16 cellular contexts compared by ENCODE assay signal in the genomic region with DNA sequence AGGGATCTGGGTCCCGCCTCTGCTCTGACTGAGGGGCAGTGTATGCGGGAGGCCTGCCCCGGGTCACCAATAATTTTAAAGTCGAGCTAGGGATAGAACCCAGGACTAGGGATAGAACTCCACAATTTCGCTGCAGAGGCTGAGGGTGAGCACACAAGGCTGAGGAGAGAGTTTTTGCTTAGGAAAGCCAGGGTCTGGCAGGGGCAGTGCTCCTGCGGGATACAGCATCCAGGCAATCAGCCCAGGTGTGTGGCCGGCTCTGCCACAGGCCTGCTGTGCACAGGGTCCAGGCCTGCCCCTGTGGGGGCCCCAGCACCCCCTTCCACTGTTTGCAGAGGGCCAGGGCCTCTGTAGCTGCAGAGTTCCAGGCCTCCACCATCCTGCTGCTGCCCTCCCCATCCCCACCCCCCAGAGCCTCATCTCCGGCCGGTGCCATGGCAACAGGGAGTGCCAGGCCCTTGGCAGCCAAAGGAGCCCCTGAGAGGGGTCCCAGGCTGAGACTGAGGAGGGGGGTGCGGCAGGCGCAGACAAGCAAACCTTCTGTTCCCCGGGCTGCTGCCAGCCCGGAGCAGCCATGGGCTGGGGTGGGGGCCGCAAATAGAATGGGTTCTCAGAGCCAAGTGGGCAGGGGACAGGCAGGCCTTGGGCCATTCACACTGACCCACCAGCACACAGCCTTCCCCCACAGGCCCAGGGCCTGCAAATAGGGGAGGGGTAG. TPM values are rescaled to one million over a fixed set of nuclear protein-coding genes. Genes with fewer than 3 reads are reported as not detected.
DNase-seq lines count a peak whose midpoint lies in the region; ATAC-seq and TF ChIP-seq lines count a peak whose summit lies in the region.
"Had no signal": no experiment of that assay in that cellular context is flagged by ENCODE, and none has a peak within 500 bp of the region (broad histone marks: within the 10 kb centered on the region; RNA-seq: fewer than 3 reads in every experiment).

No MANE protein-coding gene starts in this region.

- TF ChIP-seq CTCF in PC-3 (conservative IDR thresholded peaks at IDR 0.05; ENCODE audit: low read depth, low read length), result no peak

- WGBS in mesendoderm (ENCODE audit: extremely low coverage, insufficient coverage, low lambda C conversion rate), result no CpG with 5 or more reads among the region's 14 CpGs

- H3K9me3 ChIP-seq in subcutaneous abdominal adipose tissue (ENCODE audit: control insufficient read depth in 5 of 5, low read length in 5 of 5) (no peaks in the 10 kb centered on the region), PC-3 (ENCODE audit: low read length) (no peaks in the 10 kb centered on the region)
- H3K9me3 ChIP-seq: SJCRH30 had no signal

- H3K27me3 ChIP-seq in mesendoderm (ENCODE audit: insufficient read depth, low read length, poor library complexity) (no peaks in the 10 kb centered on the region), subcutaneous abdominal adipose tissue (ENCODE audit: control insufficient read depth in 5 of 5, insufficient read depth in 4 of 5, low read length in 5 of 5) (peaks cover 0 to 19% (median 3%) of the 10 kb centered on the region in 5 donors), PC-3 (ENCODE audit: low read length) (no peaks in the 10 kb centered on the region)
- H3K27me3 ChIP-seq: SJCRH30 had no signal

- CTCF ChIA-PET in PC-3 (lab: Charles Lee), result no interaction called here

- peak; percentile 15 for DNase-seq in NCI-H1694 (lab: John Stamatoyannopoulos, UW)
- DNase-seq in mesendoderm, result no peak
- DNase-seq in PC-3, result no peak
- no peak for DNase-seq in SHP77 treated with DMSO at 0.1 percent for 48 hours (lab: John Stamatoyannopoulos, UW)
- no peak for DNase-seq in NCI-H2081 (lab: John Stamatoyannopoulos, UW)
- DNase-seq: activated CD8-positive, alpha-beta memory T cell treated with anti-CD3 and anti-CD28 coated beads, Interleukin-2, amount 10 ng/mL, durations not matched to agents 7 days and 5 days; HCEC 1CT; NCI-H1105; occipital lobe; SJCRH30; stimulated activated CD4-positive, alpha-beta T cell treated with anti-CD3 and anti-CD28 coated beads, Interleukin-1b, Interleukin-23, amount 100 ng/mL, for 48 hours had no signal

- H3K4me2 ChIP-seq in mesendoderm (ENCODE audit: low read length) (no peak overlapping the region), PC-3 (ENCODE audit: low read length) (no peak overlapping the region)

- H3K4me3 ChIP-seq in mesendoderm (ENCODE audit: low read length) (no peak overlapping the region), subcutaneous abdominal adipose tissue (ENCODE audit: low read depth in 1 of 5, low read length in 5 of 5) (peak overlapping the region in 1 of 5 donors; percentile 3), PC-3 (ENCODE audit: low read length) (no peak overlapping the region)
- H3K4me3 ChIP-seq: SJCRH30 had no signal

- H3K9ac ChIP-seq in mesendoderm (ENCODE audit: low read length) (no peak overlapping the region), subcutaneous abdominal adipose tissue (ENCODE audit: low read length in 5 of 5) (no peak overlapping the region), PC-3 (ENCODE audit: low read length) (no peak overlapping the region)

- H3F3A ChIP-seq in PC-3 (ENCODE audit: low read length, unreplicated experiment), result no peaks in the 10 kb centered on the region

- H2AFZ ChIP-seq in PC-3 (ENCODE audit: low read length), result no peak overlapping the region

- no peak overlapping the region for H2BK15ac ChIP-seq in mesendoderm (replicated peaks; ENCODE audit: low read depth)

- peaks cover 12% of the 10 kb centered on the region for H3K4me1 ChIP-seq in mesendoderm (ENCODE audit: control insufficient read depth, low read depth, low read length)
- peaks cover 25 to 79% (median 72%) of the 10 kb centered on the region in 5 donors for H3K4me1 ChIP-seq in subcutaneous abdominal adipose tissue (ENCODE audit: control insufficient read depth in 5 of 5, insufficient read depth in 5 of 5, low read length in 5 of 5)
- peaks cover 9% of the 10 kb centered on the region for H3K4me1 ChIP-seq in PC-3 (ENCODE audit: insufficient read depth, low read length)

- H3K36me3 ChIP-seq in mesendoderm (ENCODE audit: control insufficient read depth, insufficient read depth, low read length), result no peaks in the 10 kb centered on the region
- peaks cover 0 to 3% (median 0%) of the 10 kb centered on the region in 5 donors for H3K36me3 ChIP-seq in subcutaneous abdominal adipose tissue (ENCODE audit: control insufficient read depth in 5 of 5, insufficient read depth in 5 of 5, low read length in 5 of 5)
- H3K36me3 ChIP-seq in PC-3 (ENCODE audit: low read depth, low read length), result no peaks in the 10 kb centered on the region
- H3K36me3 ChIP-seq: SJCRH30 had no signal

- no TSS peak for BruUV-seq in PC-3 (replicated peaks; lab: Mats Ljungman, UMichigan)

- H2AK5ac ChIP-seq in mesendoderm (ENCODE audit: low read length), result peak overlapping the region; percentile 13

- H3K9me2 ChIP-seq in PC-3 (replicated peaks; ENCODE audit: low read length), result no peaks in the 10 kb centered on the region

- H3K27ac ChIP-seq in cingulate gyrus (ENCODE audit: low read depth, low read length) (peak overlapping the region; percentile 60), mesendoderm (ENCODE audit: low read depth, low read length) (no peak overlapping the region), subcutaneous abdominal adipose tissue (ENCODE audit: low read depth, low read length) (peak overlapping the region; percentile 67), PC-3 (ENCODE audit: low read length) (no peak overlapping the region)
- H3K27ac ChIP-seq: SJCRH30 had no signal

- no peak overlapping the region for H4K5ac ChIP-seq in mesendoderm (ENCODE audit: low read length)

- no peak overlapping the region for H2BK5ac ChIP-seq in mesendoderm (ENCODE audit: low read length)

- H3K23ac ChIP-seq in mesendoderm (ENCODE audit: low read length), result no peak overlapping the region

- no peak overlapping the region for H2BK120ac ChIP-seq in mesendoderm (ENCODE audit: low read depth, low read length)

- no peaks in the 10 kb centered on the region for H3K79me2 ChIP-seq in mesendoderm (ENCODE audit: control insufficient read depth, insufficient read depth, low read length)
- no peaks in the 10 kb centered on the region for H3K79me2 ChIP-seq in PC-3 (ENCODE audit: low read length)

- intact Hi-C loops in PC-3 (cut with micrococcal nuclease), result no loop called here

- H3K79me1 ChIP-seq in mesendoderm (ENCODE audit: low read length), result no peaks in the 10 kb centered on the region

- ATAC-seq in PC-3 (no peak), HG03342 (IDR thresholded peaks at IDR 0.05; ENCODE audit: unreplicated experiment) (no peak)
- ATAC-seq: activated CD8-positive, alpha-beta memory T cell treated with anti-CD3 and anti-CD28 coated beads, Interleukin-2, amount 10 ng/mL, durations not matched to agents 7 days and 5 days had no signal

- peak overlapping the region; percentile 10 for H3K18ac ChIP-seq in mesendoderm (ENCODE audit: low read length)

- no peak overlapping the region for H3K4ac ChIP-seq in mesendoderm (ENCODE audit: low read depth, low read length)

- H4K8ac ChIP-seq in mesendoderm (ENCODE audit: low read depth, low read length), result no peak overlapping the region

- H4K20me1 ChIP-seq in PC-3 (ENCODE audit: low read length), result no peaks in the 10 kb centered on the region

- no peak overlapping the region for H3K56ac ChIP-seq in mesendoderm (ENCODE audit: low read length)

- POLR2A ChIA-PET in PC-3 (lab: Charles Lee; ENCODE audit: unreplicated experiment), result no interaction called here

RNA-seq across cellular contexts. Expression of a gene that starts 8.6 kb away (rescaled TPM):
- polyA plus RNA-seq in mesendoderm (2013, experiment 1 of 2), result 15.5 TPM
- polyA plus RNA-seq in mesendoderm (2013, experiment 2 of 2), result 14.7 TPM
- total RNA-seq in PC-3 (2014; rRNA removed), result 0.12 and 0.66 TPM in 2 replicates

RNA-seq across cellular contexts. Expression of a gene that starts 19.6 kb away (rescaled TPM):
- 4.8 TPM for polyA plus RNA-seq in mesendoderm (2013, experiment 1 of 2)
- 4.8 TPM for polyA plus RNA-seq in mesendoderm (2013, experiment 2 of 2)
- total RNA-seq in PC-3 (2014; rRNA removed), result not detected in 2 replicates
- total RNA-seq: activated CD8-positive, alpha-beta memory T cell treated with anti-CD3 and anti-CD28 coated beads, Interleukin-2, amount 10 ng/mL, durations not matched to agents 7 days and 5 days; occipital lobe; SJCRH30 had no signal
- polyA plus RNA-seq: CD14-positive monocyte had no signal

RNA-seq across cellular contexts. Expression of a gene that starts 42.8 kb away (rescaled TPM):
- polyA plus RNA-seq in mesendoderm (2013, experiment 1 of 2), result 0.01 TPM
- polyA plus RNA-seq in mesendoderm (2013, experiment 2 of 2), result 0.04 TPM
- 0.29 and 0.35 TPM in 2 replicates for total RNA-seq in PC-3 (2014; rRNA removed)
- total RNA-seq: activated CD8-positive, alpha-beta memory T cell treated with anti-CD3 and anti-CD28 coated beads, Interleukin-2, amount 10 ng/mL, durations not matched to agents 7 days and 5 days; kidney epithelial cell; SJCRH30 had no signal
- polyA plus RNA-seq: CD14-positive monocyte had no signal

Comparison
In these comparisons a context has a peak if more than half of its experiments do, and no peak if none do; other contexts are left out.
1. H3K27ac ChIP-seq: peak in cingulate gyrus (single experiment) and subcutaneous abdominal adipose tissue (single experiment); none in mesendoderm (single experiment) and PC-3 (single experiment).